Comparison of ENCODE assay signal across 18 cellular contexts in the genomic region with DNA sequence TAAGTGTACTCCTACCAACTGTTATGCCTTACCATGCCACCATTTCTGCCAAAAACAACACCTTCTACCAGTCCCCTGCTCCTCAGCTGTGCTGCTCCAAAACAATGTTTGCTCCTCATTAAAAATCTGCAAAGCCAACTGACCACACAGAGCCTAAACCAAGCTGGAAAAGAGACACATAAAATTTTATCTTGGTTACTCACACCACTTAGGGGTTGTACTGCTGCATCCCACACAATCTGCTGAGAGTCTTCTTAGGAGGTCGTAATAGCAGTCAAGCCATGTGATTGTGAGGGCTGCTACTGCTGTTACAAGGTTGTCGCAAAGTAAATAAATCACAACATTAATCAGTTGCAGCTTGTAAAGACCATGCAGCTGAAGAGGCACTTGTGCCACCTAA.
DNase-seq lines count a peak whose midpoint lies in the region; ATAC-seq and TF ChIP-seq lines count a peak whose summit lies in the region.
"Had no signal": no experiment of that assay in that cellular context is flagged by ENCODE, and none has a peak within 500 bp of the region (broad histone marks: within the 10 kb centered on the region; RNA-seq: fewer than 3 reads in every experiment).

No MANE protein-coding gene starts in this region.

- no peaks in the 10 kb centered on the region for H3K27me3 Mint-ChIP-seq in stimulated activated naive CD8-positive, alpha-beta T cell treated with anti-CD3 and anti-CD28 coated beads, Interleukin-15, amount 100 ng/mL, for 72 hours
- H3K27me3 Mint-ChIP-seq: activated B cell treated with CpG ODN at 0.5 μM for 24 hours, T-cell had no signal

- H3K27me3 ChIP-seq in upper lobe of right lung: no peaks in the 10 kb centered on the region
- H3K27me3 ChIP-seq: adrenal gland had no signal

- no peak for TF ChIP-seq CTCF in omental fat pad (IDR thresholded peaks at IDR 0.05)
- no peak for TF ChIP-seq CTCF in upper lobe of right lung (IDR thresholded peaks at IDR 0.05)

- H3K27ac ChIP-seq in mesodermal cell (ENCODE audit: low read depth, low read length, severe bottlenecking) (peak overlapping the region; percentile 29), upper lobe of right lung (no peak overlapping the region)
- H3K27ac ChIP-seq: adrenal gland had no signal

- WGBS in mesodermal cell (ENCODE audit: insufficient coverage in 2 of 2), 2 experiments: 86 to 100% methylated on average over 1 to 2 of the region's 2 CpGs

- H3K9me3 ChIP-seq in mesodermal cell (ENCODE audit: control insufficient read depth, low read length): no peaks in the 10 kb centered on the region
- no peaks in the 10 kb centered on the region for H3K9me3 ChIP-seq in upper lobe of right lung
- H3K9me3 ChIP-seq: HAP-1 had no signal

- H3K4me1 ChIP-seq in mesodermal cell (ENCODE audit: control insufficient read depth, insufficient read depth, low read length, poor library complexity, severe bottlenecking) (peaks cover 6% of the 10 kb centered on the region), upper lobe of right lung (no peaks in the 10 kb centered on the region)
- H3K4me1 ChIP-seq: adrenal gland, HAP-1 had no signal

- H3K9me3 Mint-ChIP-seq in stimulated activated naive CD8-positive, alpha-beta T cell treated with anti-CD3 and anti-CD28 coated beads, Interleukin-15, amount 100 ng/mL, for 72 hours: no peaks in the 10 kb centered on the region
- H3K9me3 Mint-ChIP-seq: activated B cell treated with CpG ODN at 0.5 μM for 24 hours; activated T-helper 2 cell treated with anti-CD3 and anti-CD28 coated beads, Interferon-gamma antibody, Interleukin-2, Interleukin-4, amounts not matched to agents 10 μg/mL and 5 μg/mL and 100 μg/mL, durations not matched to agents 14 hours and 24 hours and 36 hours; nephron had no signal

- H3K36me3 ChIP-seq in mesodermal cell (ENCODE audit: control insufficient read depth, insufficient read depth, low read length) (no peaks in the 10 kb centered on the region), upper lobe of right lung (no peaks in the 10 kb centered on the region)
- H3K36me3 ChIP-seq: adrenal gland, HAP-1 had no signal

- DNase-seq in AG08395 (ENCODE audit: low spot score) (peak; percentile 60), H4 (ENCODE audit: low spot score) (peak; percentile 26), astrocyte of the hippocampus (ENCODE audit: low read depth, low spot score) (peak; percentile 46), NCI-H526 (lab: John Stamatoyannopoulos, UW) (no peak), omental fat pad (ENCODE audit: low spot score) (no peak), upper lobe of right lung (no peak)
- no peak for DNase-seq in stimulated activated naive CD8-positive, alpha-beta T cell treated with anti-CD3 and anti-CD28 coated beads, Interleukin-15, amount 100 ng/mL, for 72 hours
- DNase-seq: activated B cell treated with CpG ODN at 0.5 μM for 24 hours, adrenal gland, GF-D8, NCI-H2029 treated with DMSO at 0.1 percent for 48 hours, retina, T-cell had no signal

- H3K4me1 Mint-ChIP-seq in stimulated activated naive CD8-positive, alpha-beta T cell treated with anti-CD3 and anti-CD28 coated beads, Interleukin-15, amount 100 ng/mL, for 72 hours: no peaks in the 10 kb centered on the region
- H3K4me1 Mint-ChIP-seq: activated B cell treated with CpG ODN at 0.5 μM for 24 hours, T-cell had no signal

- no peak overlapping the region for H3K4me3 ChIP-seq in mesodermal cell (ENCODE audit: extremely low read depth, insufficient read depth, low read length, poor library complexity, severe bottlenecking)
- H3K4me3 ChIP-seq in upper lobe of right lung: no peak overlapping the region
- H3K4me3 ChIP-seq: adrenal gland, HAP-1, lung had no signal

- ATAC-seq in omental fat pad (ENCODE audit: low FRiP score) (no peak), upper lobe of right lung (no peak)
- no peak for ATAC-seq in stimulated activated naive CD8-positive, alpha-beta T cell treated with anti-CD3 and anti-CD28 coated beads, Interleukin-15, amount 100 ng/mL, for 72 hours
- ATAC-seq: T-cell had no signal

- no peak overlapping the region for H3K27ac Mint-ChIP-seq in stimulated activated naive CD8-positive, alpha-beta T cell treated with anti-CD3 and anti-CD28 coated beads, Interleukin-15, amount 100 ng/mL, for 72 hours
- H3K27ac Mint-ChIP-seq: activated B cell treated with CpG ODN at 0.5 μM for 24 hours; activated T-helper 2 cell treated with anti-CD3 and anti-CD28 coated beads, Interferon-gamma antibody, Interleukin-2, Interleukin-4, amounts not matched to agents 10 μg/mL and 5 μg/mL and 100 μg/mL, durations not matched to agents 14 hours and 24 hours and 36 hours; nephron; T-cell had no signal

- H3K4me3 Mint-ChIP-seq in stimulated activated naive CD8-positive, alpha-beta T cell treated with anti-CD3 and anti-CD28 coated beads, Interleukin-15, amount 100 ng/mL, for 72 hours: no peak overlapping the region
- H3K4me3 Mint-ChIP-seq: activated B cell treated with CpG ODN at 0.5 μM for 24 hours, nephron, T-cell had no signal

- intact Hi-C loops in upper lobe of right lung (cut with DNase I): no loop called here

Comparison
In these comparisons a context has a peak if more than half of its experiments do, and no peak if none do; other contexts are left out.
1. DNase-seq: peak in AG08395 (single experiment), H4 (single experiment) and astrocyte of the hippocampus (single experiment); none in NCI-H526 (0 of 2), omental fat pad (single experiment), stimulated activated naive CD8-positive, alpha-beta T cell treated with anti-CD3 and anti-CD28 coated beads, Interleukin-15, amount 100 ng/mL, for 72 hours (0 of 2) and upper lobe of right lung (single experiment).